1 cellular context compared by ENCODE assay signal in genomic region chr22:43883719-43884415, GRCh38.
TF ChIP-seq lines count a peak whose summit lies in the region.

No MANE protein-coding gene starts in this region.

TF ChIP-seq in GM12878, 131 proteins besides CTCF, POLR2A, EP300 and RAD21:
- TF ChIP-seq BMI1 (IDR thresholded peaks at IDR 0.05; ENCODE audit: borderline replicate concordance) (no peak), MYC (IDR thresholded peaks at IDR 0.05; ENCODE audit: insufficient read depth, insufficient read length, insufficient replicate concordance, low read length, severe bottlenecking) (no peak), KAT2A (conservative IDR thresholded peaks at IDR 0.05; ENCODE audit: control insufficient read depth, low read depth, low read length) (no peak), BCL11A (IDR thresholded peaks at IDR 0.05; ENCODE audit: low read depth, low read length) (no peak), ZZZ3 (IDR thresholded peaks at IDR 0.05; ENCODE audit: control insufficient read depth, insufficient read length, low read depth) (no peak), CREB1 (IDR thresholded peaks at IDR 0.05; ENCODE audit: low read depth) (no peak), YBX1 (IDR thresholded peaks at IDR 0.05) (no peak), RELA (IDR thresholded peaks at IDR 0.05; ENCODE audit: borderline replicate concordance, partially characterized antibody) (no peak), MYB (IDR thresholded peaks at IDR 0.05; ENCODE audit: borderline replicate concordance, low read depth, low read length) (no peak), CEBPZ (IDR thresholded peaks at IDR 0.05; ENCODE audit: low read depth, low read length) (no peak), SREBF2 (IDR thresholded peaks at IDR 0.05; ENCODE audit: low read length) (no peak), MEF2A (IDR thresholded peaks at IDR 0.05; ENCODE audit: insufficient read depth, low read depth, low read length) (no peak)
- TF ChIP-seq, protein P1, sequence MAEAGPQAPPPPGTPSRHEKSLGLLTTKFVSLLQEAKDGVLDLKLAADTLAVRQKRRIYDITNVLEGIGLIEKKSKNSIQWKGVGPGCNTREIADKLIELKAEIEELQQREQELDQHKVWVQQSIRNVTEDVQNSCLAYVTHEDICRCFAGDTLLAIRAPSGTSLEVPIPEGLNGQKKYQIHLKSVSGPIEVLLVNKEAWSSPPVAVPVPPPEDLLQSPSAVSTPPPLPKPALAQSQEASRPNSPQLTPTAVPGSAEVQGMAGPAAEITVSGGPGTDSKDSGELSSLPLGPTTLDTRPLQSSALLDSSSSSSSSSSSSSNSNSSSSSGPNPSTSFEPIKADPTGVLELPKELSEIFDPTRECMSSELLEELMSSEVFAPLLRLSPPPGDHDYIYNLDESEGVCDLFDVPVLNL (IDR thresholded peaks at IDR 0.05; ENCODE audit: low read depth, low read length), result no peak
